Comparison of ENCODE assay signal across 11 cellular contexts in genomic region chr12:62251609-62251958, GRCh38. TPM values are rescaled to one million over a fixed set of nuclear protein-coding genes. Genes with fewer than 3 reads are reported as not detected.
A peak's percentile ranks its signal among the peaks of the same experiment; 100 is the strongest.
DNase-seq lines count a peak whose midpoint lies in the region; ATAC-seq lines count a peak whose summit lies in the region.
"Had no signal": no experiment of that assay in that cellular context is flagged by ENCODE, and none has a peak within 500 bp of the region (broad histone marks: within the 10 kb centered on the region; RNA-seq: fewer than 3 reads in every experiment).

No MANE protein-coding gene starts in this region.

- H3K36me3 Mint-ChIP-seq in immature natural killer cell = peaks cover 0 to 7% (median 5%) of the 10 kb centered on the region in 3 donors

- H3K4me3 Mint-ChIP-seq in immature natural killer cell = peak overlapping the region in 1 of 5 donors; percentile 10

- in situ Hi-C loops in ACHN (cut with HindIII; ENCODE audit: low pct_ligation_motif_present, low pct_unique_long_range_greater_than_20kb, low sequenced_read_pairs) = no loop called here

- H3K27me3 Mint-ChIP-seq in immature natural killer cell (ENCODE audit: low read depth in 3 of 3) = no peaks in the 10 kb centered on the region

- DNase-seq in immature natural killer cell (no peak), ACHN (no peak), RKO (ENCODE audit: low spot score) (no peak), SW 1271 (lab: John Stamatoyannopoulos, UW) (no peak)
- DNase-seq: gastrocnemius medialis; mucosa of descending colon; NCI-H345; stimulated activated CD4-positive, alpha-beta T cell treated with anti-CD3 and anti-CD28 coated beads, Interleukin-1b, Interleukin-23, amount 100 ng/mL, for 48 hours had no signal

- ATAC-seq in GM18868 (IDR thresholded peaks at IDR 0.05; ENCODE audit: unreplicated experiment) (peak; percentile 34), GM21447 (IDR thresholded peaks at IDR 0.05; ENCODE audit: unreplicated experiment) (peak; percentile 33), HG03354 (IDR thresholded peaks at IDR 0.05; ENCODE audit: poor library complexity, severe bottlenecking, unreplicated experiment) (peak; percentile 49)
- ATAC-seq: mucosa of descending colon had no signal

- H3K4me1 Mint-ChIP-seq in immature natural killer cell = peaks cover 4 to 16% of the 10 kb centered on the region in 2 donors

- peak overlapping the region in 4 of 6 donors; percentile 53 to 86 (median 76) for H3K27ac Mint-ChIP-seq in immature natural killer cell

- H3K9me3 Mint-ChIP-seq in immature natural killer cell = no peaks in the 10 kb centered on the region

RNA-seq across cellular contexts. Expression of gene USP15, which starts 8.6 kb away (rescaled TPM):
- polyA plus RNA-seq in immature natural killer cell = 10 to 100 TPM; 40.6 to 69.3 (median 62.0) TPM
